Comparison of ENCODE assay signal across 28 cellular contexts in genomic region chr7:68550635-68551034, GRCh38.
"Had no signal": no experiment of that assay in that cellular context is flagged by ENCODE, and none has a peak within 500 bp of the region (broad histone marks: within the 10 kb centered on the region; RNA-seq: fewer than 3 reads in every experiment).

No MANE protein-coding gene starts in this region.

- DNase-seq: colonic mucosa; cortex of kidney; dermis blood vessel endothelial cell; dorsolateral prefrontal cortex; effector CD4-positive, alpha-beta T cell; effector CD8-positive, alpha-beta T cell; effector memory CD4-positive, alpha-beta T cell; effector memory CD8-positive, alpha-beta T cell; endodermal cell; erythroblast; esophagus squamous epithelium; foreskin fibroblast; foreskin keratinocyte; foreskin melanocyte; gastrocnemius medialis; glutamatergic neuron; head of caudate nucleus; heart left ventricle; heart right ventricle had no signal

- H3K36me3 ChIP-seq: colonic mucosa, esophagus muscularis mucosa, esophagus squamous epithelium, gastrocnemius medialis, gastroesophageal sphincter, heart left ventricle, heart right ventricle had no signal

- H3K27me3 ChIP-seq: colonic mucosa, esophagus muscularis mucosa, esophagus squamous epithelium, foreskin keratinocyte, gastrocnemius medialis, gastroesophageal sphincter had no signal

- H3K4me1 ChIP-seq: colonic mucosa, esophagus muscularis mucosa, esophagus squamous epithelium, foreskin keratinocyte, gastrocnemius medialis, gastroesophageal sphincter, heart left ventricle, heart right ventricle had no signal

- FAIRE-seq: colon, endometrium, endothelial cell of umbilical vein, frontal cortex had no signal

- ATAC-seq: effector memory CD8-positive, alpha-beta T cell; esophagus mucosa; foreskin keratinocyte; gastrocnemius medialis; gastroesophageal sphincter; heart left ventricle; heart right ventricle had no signal

- H3K9me3 ChIP-seq: colonic mucosa, esophagus muscularis mucosa, esophagus squamous epithelium, gastrocnemius medialis, gastroesophageal sphincter, heart left ventricle had no signal

- H3K4me3 ChIP-seq: colonic mucosa, coronary artery, dorsolateral prefrontal cortex, esophagus muscularis mucosa, esophagus squamous epithelium, gastrocnemius medialis, gastroesophageal sphincter, heart left ventricle, heart right ventricle had no signal

- H3K27ac ChIP-seq: colonic mucosa, coronary artery, dorsolateral prefrontal cortex, epithelial cell of prostate, esophagus muscularis mucosa, esophagus squamous epithelium, foreskin keratinocyte, gastrocnemius medialis, gastroesophageal sphincter, heart left ventricle, heart right ventricle had no signal
